ENCODE assay signal across 1 cellular context in genomic region chr12:121668750-121669524, GRCh38.
TF ChIP-seq lines count a peak whose summit lies in the region.

No MANE protein-coding gene starts in this region.

TF ChIP-seq in liver, 16 proteins besides CTCF, POLR2A, EP300 and RAD21 (continued from another document):
- TF ChIP-seq ZBTB33 (IDR thresholded peaks at IDR 0.05) (no peak), ATF3 (IDR thresholded peaks at IDR 0.05) (no peak)
